Comparison of ENCODE assay signal across 8 cellular contexts in the genomic region with DNA sequence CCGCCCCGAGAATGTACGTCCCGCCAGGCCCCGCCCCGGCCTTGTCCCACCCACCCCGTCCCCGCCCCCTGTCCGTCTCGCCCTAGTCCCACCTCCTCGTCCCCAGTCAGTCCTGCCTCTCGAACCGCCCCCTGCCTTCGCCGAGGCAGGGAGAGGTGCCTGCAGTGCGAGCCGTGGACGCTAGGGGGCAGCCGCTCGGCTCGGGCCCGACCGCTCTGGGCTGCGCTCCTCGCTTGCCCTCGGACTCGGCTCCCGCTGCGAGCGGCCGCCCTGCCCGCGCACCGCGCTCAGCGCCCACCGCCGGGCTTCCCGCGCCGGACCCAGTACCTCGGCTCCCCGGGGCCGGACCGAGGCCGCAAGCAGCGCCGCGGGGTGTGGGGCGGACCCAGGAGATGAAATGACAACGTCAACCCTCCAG. TPM values are rescaled to one million over a fixed set of nuclear protein-coding genes. Genes with fewer than 3 reads are reported as not detected.
DNase-seq lines count a peak whose midpoint lies in the region; ATAC-seq, FAIRE-seq and TF ChIP-seq lines count a peak whose summit lies in the region.

A gene (plus strand): TSS at position 236 of the 418 bp plus-strand sequence. CDS start 162 bp downstream, at position 398.

- DNase-seq in DMS 273 treated with DMSO at 0.1 percent for 48 hours (lab: John Stamatoyannopoulos, UW) (peak; percentile 85), HuH-7 (ENCODE audit: low spot score) (peak; percentile 95), endothelial cell of umbilical vein (ENCODE audit: low read depth, low spot score) (peak; percentile 98)
- peak; percentile 100 for DNase-seq in activated CD8-positive, alpha-beta memory T cell treated with anti-CD3 and anti-CD28 coated beads, Interleukin-2, amount 50 U/mL, for 48 hours
- peak; percentile 94 for DNase-seq in stimulated activated CD8-positive, alpha-beta memory T cell treated with anti-CD3 and anti-CD28 coated beads, Interleukin-4, amount 100 ng/mL, for 1 hour (ENCODE audit: low read depth in 2 of 2, low spot score in 1 of 2)

- TF ChIP-seq POLR2A in endothelial cell of umbilical vein (IDR thresholded peaks at IDR 0.05; ENCODE audit: low read depth, low read length): peak; percentile 85

- H3F3A ChIP-seq in OCI-LY1 (ENCODE audit: insufficient read depth, low read length): no peaks in the 10 kb centered on the region; the same call in 1 of the 2 replicates

- peak; percentile 94 for ATAC-seq in GM21515 (IDR thresholded peaks at IDR 0.05; ENCODE audit: unreplicated experiment)

- H2AFZ ChIP-seq in OCI-LY1 (ENCODE audit: low read length) (no peak within 1 kb of the TSS), endothelial cell of umbilical vein (ENCODE audit: low read depth, low read length) (peak within 1 kb of the TSS; percentile 28)

- CTCF ChIA-PET in endothelial cell of umbilical vein (lab: Charles Lee): no interaction called here

- H3K27me3 ChIP-seq in OCI-LY1 (ENCODE audit: insufficient read depth, low read length) (no peaks in the 10 kb centered on the region), endothelial cell of umbilical vein (ENCODE audit: control insufficient read depth in 2 of 2, insufficient read depth in 2 of 2, low read length in 2 of 2) (no peaks in the 10 kb centered on the region), mononuclear cell (ENCODE audit: insufficient read depth, low read length) (no peaks in the 10 kb centered on the region)

- dilution Hi-C loops in endothelial cell of umbilical vein (cut with MboI; ENCODE audit: extremely low pct_ligation_motif_present, low sequenced_read_pairs): no loop called here

- intact Hi-C loops in endothelial cell of umbilical vein (cut with micrococcal nuclease): loop anchor here (1.0 to 5.0 kb wide), 3 partner anchors 19 to 256 kb away; a partner anchor contains a TSS

- H3K4me2 ChIP-seq in OCI-LY1 (ENCODE audit: low read length): peak within 1 kb of the TSS; percentile 78
- H3K4me2 ChIP-seq in endothelial cell of umbilical vein (ENCODE audit: insufficient read depth, low read length): peak within 1 kb of the TSS; percentile 90

- H3K4me1 ChIP-seq in OCI-LY1 (ENCODE audit: insufficient read depth, low read length, severe bottlenecking) (peaks cover 10% of the 10 kb centered on the region), endothelial cell of umbilical vein (ENCODE audit: control insufficient read depth, extremely low read depth, insufficient read depth, low read length) (peaks cover 10% of the 10 kb centered on the region), mononuclear cell (ENCODE audit: insufficient read depth, low read length) (peaks cover 22% of the 10 kb centered on the region)

- no peaks in the 10 kb centered on the region for H3K9me1 ChIP-seq in endothelial cell of umbilical vein (replicated peaks; ENCODE audit: control insufficient read depth, extremely low read depth, insufficient read depth, low read length)

- H4K20me1 ChIP-seq in OCI-LY1 (ENCODE audit: insufficient read depth, low read length): no peaks in the 10 kb centered on the region
- H4K20me1 ChIP-seq in endothelial cell of umbilical vein (replicated peaks; ENCODE audit: control insufficient read depth, extremely low read depth, insufficient read depth, low read length): no peaks in the 10 kb centered on the region

- peak within 1 kb of the TSS; percentile 73 for H3K9ac ChIP-seq in OCI-LY1 (ENCODE audit: low read length)
- H3K9ac ChIP-seq in endothelial cell of umbilical vein (replicated peaks; ENCODE audit: extremely low read depth, insufficient read depth, low read length): peak within 1 kb of the TSS; percentile 83

- no TSS peak for BruUV-seq in endothelial cell of umbilical vein (replicated peaks; lab: Mats Ljungman, UMichigan)

- FAIRE-seq in endothelial cell of umbilical vein (lab: Jason Lieb, UNC): peak; percentile 96

- H3K27ac ChIP-seq in OCI-LY1 (ENCODE audit: low read depth, low read length, poor library complexity, severe bottlenecking) (peak within 1 kb of the TSS; percentile 52), endothelial cell of umbilical vein (ENCODE audit: insufficient read depth, low read depth, low read length) (peak within 1 kb of the TSS; percentile 46)

- no peaks in the 10 kb centered on the region for H3K9me3 ChIP-seq in OCI-LY1 (ENCODE audit: low read length)
- H3K9me3 ChIP-seq in endothelial cell of umbilical vein (replicated peaks; ENCODE audit: control insufficient read depth, insufficient read depth, low read length): no peaks in the 10 kb centered on the region
- no peaks in the 10 kb centered on the region for H3K9me3 ChIP-seq in mononuclear cell (ENCODE audit: low read depth, low read length)

- H3K4me3 ChIP-seq in OCI-LY1 (ENCODE audit: low read depth, low read length, poor library complexity, severe bottlenecking) (peak within 1 kb of the TSS; percentile 71), endothelial cell of umbilical vein (replicated peaks in 1 of 3; ENCODE audit: insufficient read depth in 1 of 3, low read depth in 1 of 3, low read length in 3 of 3) (peak within 1 kb of the TSS; percentile 56 to 76 (median 59)), mononuclear cell (ENCODE audit: low read length) (peak within 1 kb of the TSS; percentile 87)

- H3K36me3 ChIP-seq in OCI-LY1 (ENCODE audit: insufficient read depth, low read length) (peaks cover 26% of the 10 kb centered on the region), endothelial cell of umbilical vein (ENCODE audit: control insufficient read depth in 2 of 2, extremely low read depth in 1 of 2, insufficient read depth in 2 of 2, low read length in 2 of 2) (peaks cover 6 to 13% of the 10 kb centered on the region in 2 experiments)

- H3K9me2 ChIP-seq in OCI-LY1 (ENCODE audit: low read depth, low read length): no peaks in the 10 kb centered on the region

- POLR2A ChIA-PET in endothelial cell of umbilical vein (lab: Charles Lee): no interaction called here

- H3K79me2 ChIP-seq in OCI-LY1 (ENCODE audit: insufficient read depth, low read length) (peaks cover 8% of the 10 kb centered on the region), endothelial cell of umbilical vein (ENCODE audit: control insufficient read depth, insufficient read depth, low read length) (peaks cover 40% of the 10 kb centered on the region)

- TF ChIP-seq CTCF in OCI-LY1 (IDR thresholded peaks at IDR 0.05; ENCODE audit: low read length) (peak; percentile 67), endothelial cell of umbilical vein (IDR thresholded peaks at IDR 0.05; ENCODE audit: extremely low read depth in 1 of 2, insufficient read depth in 1 of 2, low read depth in 1 of 2, low read length in 2 of 2) (peak; percentile 86 to 96)

TF ChIP-seq in endothelial cell of umbilical vein, 7 proteins besides CTCF, POLR2A, EP300 and RAD21:
- TF ChIP-seq MYC (IDR thresholded peaks at IDR 0.05; ENCODE audit: low read depth, low read length) (peak; percentile 21), POLR2AphosphoS5 (IDR thresholded peaks at IDR 0.05; ENCODE audit: insufficient read depth, low read depth, low read length) (peak; percentile 95), EZH2 (IDR thresholded peaks at IDR 0.05; ENCODE audit: borderline replicate concordance, low read depth, low read length, severe bottlenecking) (no peak)
TF ChIP-seq in endothelial cell of umbilical vein: peak in this region for 2.

RNA-seq across cellular contexts. Expression of the gene that starts here (rescaled TPM):
- total RNA-seq in endothelial cell of umbilical vein (34.8 and 37.1 TPM in 2 replicates), mononuclear cell (35.5 TPM)
- polyA plus RNA-seq in endothelial cell of umbilical vein: 20.9 and 22.3 TPM in 2 replicates
- 23.8 and 24.3 TPM in 2 replicates for polyA plus RNA-seq in endothelial cell of umbilical vein (2011; cell fraction: cytosol; rRNA removed)
- polyA plus RNA-seq in endothelial cell of umbilical vein (2011; cell fraction: nucleus; rRNA removed): 39.1 and 39.8 TPM in 2 replicates
- 43.6 and 48.3 TPM in 2 replicates for polyA plus RNA-seq in endothelial cell of umbilical vein (2012)
- 23.5 and 28.4 TPM in 2 replicates for polyA minus RNA-seq in endothelial cell of umbilical vein
- 16.0 TPM for polyA minus RNA-seq in endothelial cell of umbilical vein (2011; cell fraction: cytosol; rRNA and poly(A)+ RNA removed)
- 17.9 and 21.1 TPM in 2 replicates for polyA minus RNA-seq in endothelial cell of umbilical vein (2011; cell fraction: nucleus; rRNA and poly(A)+ RNA removed)

Comparison
In these comparisons a context has a peak if more than half of its experiments do, and no peak if none do; other contexts are left out.
1. Peak in every context shown above with its lines: DNase-seq, ATAC-seq, H3K4me3 ChIP-seq and H3K27ac ChIP-seq.